Comparison of ENCODE assay signal across 11 cellular contexts in the genomic region with DNA sequence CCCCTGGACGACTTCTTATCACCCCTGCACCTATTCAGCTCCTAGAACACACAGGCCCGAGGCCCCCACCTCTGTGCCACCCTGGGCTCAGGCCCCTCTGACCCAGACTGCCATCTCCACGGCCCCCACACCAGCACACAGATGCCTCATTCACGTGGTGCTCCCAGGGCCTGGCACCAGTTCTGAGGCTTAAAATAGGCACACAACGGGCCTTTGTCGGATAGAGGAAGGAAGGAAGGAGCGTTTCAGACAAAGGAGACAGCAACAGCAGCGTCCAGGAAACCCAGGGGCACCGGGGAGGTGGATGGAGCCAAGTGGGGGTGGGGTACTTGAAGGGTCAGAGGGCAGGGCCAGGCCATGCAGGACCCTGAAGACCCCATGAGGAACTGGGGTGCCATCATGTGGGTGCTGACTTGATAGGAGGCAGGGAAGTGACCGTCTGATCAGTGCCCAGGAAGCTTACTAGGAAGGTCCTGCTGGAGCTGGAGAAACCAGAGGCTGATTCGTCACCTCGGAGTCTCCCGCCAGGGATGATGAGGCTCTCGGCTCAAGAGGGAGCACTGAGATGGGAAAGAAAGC. TPM values are rescaled to one million over a fixed set of nuclear protein-coding genes. Genes with fewer than 3 reads are reported as not detected.
DNase-seq lines count a peak whose midpoint lies in the region; ATAC-seq, FAIRE-seq and TF ChIP-seq lines count a peak whose summit lies in the region.
"Had no signal": no experiment of that assay in that cellular context is flagged by ENCODE, and none has a peak within 500 bp of the region (broad histone marks: within the 10 kb centered on the region; RNA-seq: fewer than 3 reads in every experiment).

No MANE protein-coding gene starts in this region.

- H3K4me3 ChIP-seq in psoas muscle = no peak overlapping the region
- H3K4me3 ChIP-seq: SJSA1 had no signal

- peak; percentile 71 for FAIRE-seq in GM12891 (lab: Jason Lieb, UNC)
- FAIRE-seq in RCC 7860 (lab: Jason Lieb, UNC) = no peak

- TF ChIP-seq CTCF in psoas muscle (IDR thresholded peaks at IDR 0.05) = no peak

- no peaks in the 10 kb centered on the region for H3K36me3 ChIP-seq in psoas muscle (ENCODE audit: insufficient read depth in 1 of 2, low read depth in 1 of 2)
- H3K36me3 ChIP-seq: SJSA1 had no signal

- ATAC-seq in left ventricle myocardium superior = peak; percentile 91
- ATAC-seq in psoas muscle = peak in 3 of 4 donors; percentile 47 to 67 (median 63)
- ATAC-seq in GM21381 (IDR thresholded peaks at IDR 0.05; ENCODE audit: unreplicated experiment) = no peak

- TF ChIP-seq POLR2A in GM12891 (IDR thresholded peaks at IDR 0.05; ENCODE audit: low read depth, low read length) = no peak

- WGBS in psoas muscle, 3 donors = 26 to 42% (median 33%) methylated on average over 14 of the region's 14 CpGs

- H3K9me3 ChIP-seq in psoas muscle = no peaks in the 10 kb centered on the region
- H3K9me3 ChIP-seq: SJSA1 had no signal

- H3K4me1 ChIP-seq in psoas muscle = no peaks in the 10 kb centered on the region
- H3K4me1 ChIP-seq: SJSA1 had no signal

- H3K27me3 ChIP-seq in psoas muscle (ENCODE audit: insufficient read depth in 3 of 3, low read length in 2 of 3) = peaks cover 0 to 2% (median 0%) of the 10 kb centered on the region in 3 donors

- DNase-seq in GM12891 (ENCODE audit: insufficient read length, low spot score) = no peak
- peak in 56 of 58 donors; percentile 36 to 96 (median 86) for DNase-seq in anterior cingulate cortex (lab: John Stamatoyannopoulos, UW)
- peak; percentile 68 for DNase-seq in left ventricle myocardium superior
- DNase-seq in psoas muscle = no peak
- DNase-seq in NCI-H1930 (lab: John Stamatoyannopoulos, UW) = no peak
- DNase-seq in RCC 7860 (ENCODE audit: low spot score) = no peak
- DNase-seq in NCI-H2029 (lab: John Stamatoyannopoulos, UW) = no peak
- DNase-seq: GOT3, NCI-H2081 treated with DMSO at 0.1 percent for 48 hours had no signal

- H3K27ac ChIP-seq in psoas muscle = peak overlapping the region; percentile 23
- H3K27ac ChIP-seq: SJSA1 had no signal

- intact Hi-C loops in left ventricle myocardium superior (cut with micrococcal nuclease) (no loop called here), psoas muscle (cut with DNase I) (no loop called here)

TF ChIP-seq in GM12891, 5 proteins besides CTCF, POLR2A, EP300 and RAD21:
- TF ChIP-seq PAX5 (IDR thresholded peaks at IDR 0.05; ENCODE audit: insufficient read depth, low read length, severe bottlenecking) (no peak), TAF1 (IDR thresholded peaks at IDR 0.05; ENCODE audit: low read depth, low read length) (no peak), SPI1 (IDR thresholded peaks at IDR 0.05; ENCODE audit: low read depth, low read length) (no peak), POLR2AphosphoS5 (IDR thresholded peaks at IDR 0.05; ENCODE audit: low read depth, low read length) (no peak), POU2F2 (IDR thresholded peaks at IDR 0.05; ENCODE audit: low read depth, low read length) (no peak)

RNA-seq across cellular contexts. Expression of a gene that starts 7.1 kb away (rescaled TPM):
- 6.4 TPM for polyA plus RNA-seq in GM12891 (2012; ENCODE audit: low read depth, missing spikeins)
- 39.3 TPM for total RNA-seq in left ventricle myocardium superior
- 1 to 10 TPM; 1.2 to 5.4 (median 2.3) TPM for total RNA-seq in psoas muscle
- under 1 TPM; 0.48 to 0.73 (median 0.58) TPM for polyA plus RNA-seq in psoas muscle

RNA-seq across cellular contexts. Expression of a gene that starts 25.8 kb away (rescaled TPM):
- 0.08 TPM for polyA plus RNA-seq in GM12891 (2012; ENCODE audit: low read depth, missing spikeins)
- total RNA-seq in left ventricle myocardium superior = 241 TPM
- total RNA-seq in psoas muscle = 10 to 100 TPM in 1 of 4 donors, 1 to 10 TPM in 3; 1.1 to 29.9 (median 4.5) TPM
- polyA plus RNA-seq in psoas muscle = 1 to 10 TPM in 1 of 3 donors, under 1 TPM in 2; 0.13 to 5.7 (median 0.15) TPM
- total RNA-seq: SJSA1 had no signal

RNA-seq across cellular contexts. Expression of a gene that starts 44.4 kb away (rescaled TPM):
- polyA plus RNA-seq in GM12891 (2012; ENCODE audit: low read depth, missing spikeins) = 19.8 TPM
- 26.6 TPM for total RNA-seq in left ventricle myocardium superior
- total RNA-seq in psoas muscle = 10 to 100 TPM; 16.9 to 26.8 (median 20.0) TPM
- 10 to 100 TPM; 28.4 to 70.1 (median 32.6) TPM for polyA plus RNA-seq in psoas muscle

Comparison
In these comparisons a context has a peak if more than half of its experiments do, and no peak if none do; other contexts are left out.
1. DNase-seq: peak in anterior cingulate cortex (56 of 58) and left ventricle myocardium superior (single experiment); none in GM12891 (single experiment), psoas muscle (0 of 2), NCI-H1930 (0 of 2), RCC 7860 (single experiment) and NCI-H2029 (single experiment).